11 cellular contexts compared by ENCODE assay signal in the genomic region with DNA sequence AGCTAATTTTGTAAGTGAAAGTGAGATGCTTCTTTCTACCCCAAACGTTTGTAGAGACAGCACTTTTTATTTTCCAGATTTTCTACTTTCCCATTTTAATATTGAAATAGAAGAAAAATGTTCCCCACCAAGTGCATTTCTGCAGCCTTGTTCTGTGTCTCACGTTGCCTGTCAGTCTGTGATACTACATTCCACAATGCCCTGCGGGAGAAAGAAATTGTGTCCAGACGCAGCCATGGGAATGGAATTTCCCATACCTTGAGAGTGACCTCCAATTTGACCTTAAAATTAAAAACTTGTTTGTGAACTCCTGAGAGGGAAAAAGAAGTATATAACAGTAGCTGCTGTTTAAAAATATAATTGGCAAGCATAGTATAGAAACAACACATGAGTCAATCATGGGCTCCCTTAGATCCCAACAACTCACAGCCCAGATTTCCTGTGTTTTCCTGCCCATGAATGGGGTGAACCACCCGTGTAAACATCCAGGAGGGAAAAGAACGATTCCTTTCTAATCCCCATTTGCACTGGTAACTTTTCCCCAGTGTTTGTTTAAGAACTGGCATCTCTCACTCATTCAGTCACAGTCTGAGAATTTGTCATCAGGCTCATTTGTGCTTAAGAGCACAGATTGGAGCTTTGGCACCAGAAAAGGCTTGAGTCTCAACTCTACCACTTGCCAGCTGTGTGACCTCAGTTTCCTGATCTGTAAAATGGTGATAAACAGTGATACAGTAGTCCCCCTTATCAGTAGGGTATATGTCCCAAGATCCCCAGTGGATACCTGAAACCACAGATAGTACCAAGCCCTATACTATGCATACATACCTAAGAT.
DNase-seq lines count a peak whose midpoint lies in the region; ATAC-seq, FAIRE-seq and TF ChIP-seq lines count a peak whose summit lies in the region.
"Had no signal": no experiment of that assay in that cellular context is flagged by ENCODE, and none has a peak within 500 bp of the region (broad histone marks: within the 10 kb centered on the region; RNA-seq: fewer than 3 reads in every experiment).

No MANE protein-coding gene starts in this region.

- no peaks in the 10 kb centered on the region for H4K20me1 ChIP-seq in GM12878 (ENCODE audit: control insufficient read depth, insufficient read depth)

- in situ Hi-C loops in GM12878 (cut with MboI): no loop called here

- RAD21 ChIA-PET in GM12878 (lab: Charles Lee; ENCODE audit: unreplicated experiment): no interaction called here

- H3K79me2 ChIP-seq in GM12878 (ENCODE audit: control insufficient read depth, insufficient read depth, low read length): no peaks in the 10 kb centered on the region

- CTCF ChIA-PET in GM12878 (lab: Yijun Ruan, JAX): no interaction called here

- H3K9ac ChIP-seq in GM12878 (ENCODE audit: control insufficient read depth, insufficient read depth, low read length): no peak overlapping the region

- no peaks in the 10 kb centered on the region for H3K4me1 ChIP-seq in GM12878 (ENCODE audit: control insufficient read depth, insufficient read depth, low read length)
- H3K4me1 ChIP-seq: testis had no signal

- no peak overlapping the region for H2AFZ ChIP-seq in GM12878 (ENCODE audit: control insufficient read depth, low read depth, low read length)

- TF ChIP-seq EP300 in GM12878 (IDR thresholded peaks at IDR 0.05; ENCODE audit: borderline replicate concordance in 1 of 2, control insufficient read depth in 1 of 2, low read depth in 2 of 2, low read length in 2 of 2): no peak

- 24% methylated on average over 6 of the region's 6 CpGs for WGBS in GM12878 (ENCODE audit: insufficient coverage, insufficient replicate concordance, low lambda C conversion rate, missing lambda C conversion rate)

- no peaks in the 10 kb centered on the region for H3K9me3 ChIP-seq in GM12878 (replicated peaks; ENCODE audit: control insufficient read depth, insufficient read depth, low read length)
- H3K9me3 ChIP-seq: testis had no signal

- no peaks in the 10 kb centered on the region for H3K27me3 ChIP-seq in GM12878 (replicated peaks in 1 of 2; ENCODE audit: control insufficient read depth in 2 of 2, insufficient read depth in 2 of 2, low read length in 1 of 2)
- H3K27me3 ChIP-seq: testis had no signal

- BruUV-seq in GM12878 (replicated peaks; lab: Mats Ljungman, UMichigan): no TSS peak

- ATAC-seq in GM18508 (IDR thresholded peaks at IDR 0.05; ENCODE audit: insufficient read depth, unreplicated experiment): peak; percentile 28
- ATAC-seq in GM21447 (IDR thresholded peaks at IDR 0.05; ENCODE audit: unreplicated experiment): peak; percentile 28
- ATAC-seq in HG03103 (IDR thresholded peaks at IDR 0.05; ENCODE audit: low read depth, unreplicated experiment): peak; percentile 35
- ATAC-seq in GM12878: peak; percentile 82
- ATAC-seq: CD8-positive, alpha-beta T cell had no signal

- intact Hi-C loops in GM12878 (cut with micrococcal nuclease; ENCODE audit: unreplicated experiment): no loop called here

- H3K4me2 ChIP-seq in GM12878 (ENCODE audit: control insufficient read depth, insufficient read depth): no peak overlapping the region

- POLR2A ChIA-PET in GM12878 (lab: Charles Lee): no interaction called here

- TF ChIP-seq RAD21 in GM12878 (IDR thresholded peaks at IDR 0.05; ENCODE audit: insufficient read depth, low read depth, low read length): no peak

- DNase-seq in GM12878 (ENCODE audit: low read depth, low spot score) (no peak), iPS-NIHi11 (ENCODE audit: low spot score) (no peak), NCI-H1105 (lab: John Stamatoyannopoulos, UW) (no peak), AG20443 (ENCODE audit: low spot score) (no peak), nucleus accumbens (lab: John Stamatoyannopoulos, UW) (no peak)
- DNase-seq: activated CD4-positive, alpha-beta memory T cell treated with anti-CD3 and anti-CD28 coated beads for 36 hours; CD8-positive, alpha-beta T cell; testis had no signal

- no peak for TF ChIP-seq CTCF in GM12878 (IDR thresholded peaks at IDR 0.05 in 2 of 3, conservative IDR thresholded peaks at IDR 0.05 in 1 of 3; ENCODE audit: control insufficient read depth in 2 of 3, extremely low read depth in 1 of 3, insufficient read depth in 1 of 3, low read depth in 3 of 3, low read length in 3 of 3)

- H3K36me3 ChIP-seq in GM12878 (ENCODE audit: control insufficient read depth in 2 of 2, insufficient read depth in 2 of 2, low read length in 1 of 2): no peaks in the 10 kb centered on the region

- TF ChIP-seq POLR2A in GM12878 (IDR thresholded peaks at IDR 0.05; ENCODE audit: low read depth, low read length): no peak

- no peak overlapping the region for H3K27ac ChIP-seq in GM12878 (ENCODE audit: control insufficient read depth, insufficient read depth)
- H3K27ac ChIP-seq: testis had no signal

- FAIRE-seq in GM12878 (lab: Jason Lieb, UNC): no peak

- SMC1A ChIA-PET in GM12878 (lab: Charles Lee; ENCODE audit: uncharacterized antibody, unreplicated experiment): interaction anchor here (0.9 kb wide), 1 partner anchor 15 kb away, joined by 3 read pairs; no protein-coding TSS in a partner anchor

- no peak overlapping the region for H3K4me3 ChIP-seq in GM12878
- H3K4me3 ChIP-seq: testis had no signal

TF ChIP-seq in GM12878, 131 proteins besides CTCF, POLR2A, EP300 and RAD21:
- TF ChIP-seq NR2C1 (IDR thresholded peaks at IDR 0.05): no peak
TF ChIP-seq in GM12878: peak in this region for 0.

Comparison
In these comparisons a context has a peak if more than half of its experiments do, and no peak if none do; other contexts are left out.
1. ATAC-seq: peak in every context shown above with its lines; median percentile 82 in GM12878; 35 in HG03103; 28 in GM18508; 28 in GM21447.